In the genomic region with DNA sequence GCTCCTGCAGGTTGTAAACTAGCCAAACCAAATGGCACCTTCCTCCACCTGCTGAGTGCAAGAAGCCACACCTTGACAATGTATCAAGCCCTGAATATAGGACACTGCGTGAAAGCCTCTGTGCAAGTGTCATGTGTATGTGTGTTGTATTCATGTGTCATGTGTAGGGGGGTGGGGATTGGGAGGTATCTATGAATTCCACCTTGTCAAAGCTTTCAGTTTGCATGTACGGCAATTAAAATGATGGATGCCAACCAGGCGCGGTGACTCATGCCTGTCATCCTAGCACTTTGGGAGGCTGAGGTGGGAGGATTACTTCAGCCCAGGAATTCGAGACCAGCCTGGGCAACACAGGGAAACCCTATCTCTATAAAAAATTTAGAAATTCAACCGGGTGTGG, we compare ENCODE assay signal across 12 cellular contexts. TPM values are rescaled to one million over a fixed set of nuclear protein-coding genes. Genes with fewer than 3 reads are reported as not detected.
DNase-seq lines count a peak whose midpoint lies in the region; ATAC-seq, FAIRE-seq and TF ChIP-seq lines count a peak whose summit lies in the region.
"Had no signal": no experiment of that assay in that cellular context is flagged by ENCODE, and none has a peak within 500 bp of the region (broad histone marks: within the 10 kb centered on the region; RNA-seq: fewer than 3 reads in every experiment).

No MANE protein-coding gene starts in this region.

- H3K9ac ChIP-seq in K562 (ENCODE audit: insufficient read depth in 1 of 2, low read depth in 2 of 2, low read length in 2 of 2) (no peak overlapping the region), subcutaneous abdominal adipose tissue (ENCODE audit: low read length in 5 of 5) (peak overlapping the region in 1 of 5 donors; percentile 44)

- no peaks in the 10 kb centered on the region for H3K27me3 ChIP-seq in K562 (ENCODE audit: control insufficient read depth in 2 of 2, insufficient read depth in 2 of 2, low read length in 2 of 2)
- H3K27me3 ChIP-seq in left lung = no peaks in the 10 kb centered on the region
- H3K27me3 ChIP-seq in subcutaneous abdominal adipose tissue (ENCODE audit: control insufficient read depth in 5 of 5, insufficient read depth in 4 of 5, low read length in 5 of 5) = no peaks in the 10 kb centered on the region

- H3K9me1 ChIP-seq in K562 (ENCODE audit: control insufficient read depth, insufficient read depth, low read length) = no peaks in the 10 kb centered on the region

- 55% methylated on average over 6 of the region's 6 CpGs for WGBS in K562 (ENCODE audit: insufficient coverage, low coverage, missing lambda C conversion rate)

- H3K4me1 ChIP-seq in HEK293 (ENCODE audit: control insufficient read depth, insufficient read depth, low read length) (no peaks in the 10 kb centered on the region), K562 (replicated peaks in 1 of 2; ENCODE audit: control insufficient read depth in 2 of 2, insufficient read depth in 2 of 2, low read length in 2 of 2) (peaks cover 11 to 20% of the 10 kb centered on the region in 2 experiments; a peak in 3 of 5 replicates), left lung (peaks cover 3 to 44% of the 10 kb centered on the region in 2 donors), subcutaneous abdominal adipose tissue (ENCODE audit: control insufficient read depth in 5 of 5, insufficient read depth in 5 of 5, low read length in 5 of 5) (peaks cover 41 to 97% (median 74%) of the 10 kb centered on the region in 5 donors)

- no TSS peak for BruUV-seq in K562 (replicated peaks; lab: Mats Ljungman, UMichigan)

- H3K27ac ChIP-seq in HEK293 (ENCODE audit: extremely low read depth, low read depth, low read length) = no peak overlapping the region
- H3K27ac ChIP-seq in K562 (ENCODE audit: extremely low read depth, low read depth, low read length) = no peak overlapping the region
- H3K27ac ChIP-seq in left lung = peak overlapping the region; percentile 70 to 75
- peak overlapping the region; percentile 90 for H3K27ac ChIP-seq in subcutaneous abdominal adipose tissue (ENCODE audit: low read depth, low read length)
- H3K27ac ChIP-seq: SK-N-MC had no signal

- in situ Hi-C loops in K562 (cut with MboI) = no loop called here

- TF ChIP-seq EP300 in K562 (IDR thresholded peaks at IDR 0.05; ENCODE audit: low read length) = no peak

- POLR2A ChIA-PET in HEK293 (lab: Yijun Ruan, JAX) (no interaction called here), K562 (lab: Yijun Ruan, JAX) (no interaction called here)

- CTCF ChIA-PET in HEK293 (lab: Yijun Ruan, JAX) (interaction anchor here (4.1 kb wide), 1 partner anchor 73 kb away, joined by 15 read pairs; no protein-coding TSS in a partner anchor), K562 (lab: Yijun Ruan, JAX; ENCODE audit: low intra/inter-chr PET ratio) (no interaction called here)

- intact Hi-C loops in K562 (cut with micrococcal nuclease) (no loop called here), left lung (cut with DNase I) (no loop called here)

- TF ChIP-seq POLR2A in K562 (conservative IDR thresholded peaks at IDR 0.05) = no peak

- no peaks in the 10 kb centered on the region for H4K20me1 ChIP-seq in K562 (replicated peaks; ENCODE audit: control insufficient read depth, insufficient read depth, low read length)

- no peak for TF ChIP-seq CTCF in HEK293 (tag by site-specific recombination; IDR thresholded peaks at IDR 0.05)
- TF ChIP-seq CTCF in K562 (IDR thresholded peaks at IDR 0.05 in 2 of 3, conservative IDR thresholded peaks at IDR 0.05 in 1 of 3; ENCODE audit: insufficient read depth in 2 of 3, low read depth in 1 of 3, low read length in 3 of 3) = no peak
- TF ChIP-seq CTCF in left lung (IDR thresholded peaks at IDR 0.05) = no peak

- H3K9me3 ChIP-seq in HEK293 (ENCODE audit: control insufficient read depth, insufficient read depth, low read depth, low read length) = no peaks in the 10 kb centered on the region
- no peaks in the 10 kb centered on the region for H3K9me3 ChIP-seq in K562 (replicated peaks; ENCODE audit: control insufficient read depth, insufficient read depth, low read depth, low read length)
- no peaks in the 10 kb centered on the region for H3K9me3 ChIP-seq in left lung
- no peaks in the 10 kb centered on the region for H3K9me3 ChIP-seq in subcutaneous abdominal adipose tissue (ENCODE audit: control insufficient read depth in 5 of 5, low read length in 5 of 5)

- H3K4me2 ChIP-seq in K562 (ENCODE audit: insufficient read depth, low read length) = no peak overlapping the region

- DNase-seq in K562 (ENCODE audit: extremely low read depth in 1 of 4, low spot score in 3 of 4) (no peak), left lung (no peak), NCI-H1092 treated with DMSO at 0.1 percent for 48 hours (lab: John Stamatoyannopoulos, UW) (no peak), 8988T (no peak)
- DNase-seq: activated B cell treated with CpG ODN at 0.5 μM for 24 hours, NCI-H2029 treated with DMSO at 0.1 percent for 48 hours had no signal

- TF ChIP-seq RAD21 in K562 (CRISPR knock-in tag; conservative IDR thresholded peaks at IDR 0.05 in 1 of 2, IDR thresholded peaks at IDR 0.05 in 1 of 2) = no peak

- H3K4me3 ChIP-seq in HEK293 (ENCODE audit: low read depth, low read length) (no peak overlapping the region), K562 (no peak overlapping the region), left lung (no peak overlapping the region), subcutaneous abdominal adipose tissue (ENCODE audit: low read depth in 1 of 5, low read length in 5 of 5) (no peak overlapping the region)
- H3K4me3 ChIP-seq: SK-N-MC had no signal

- peak overlapping the region; percentile 73; the same call in 1 of the 2 replicates for H2AFZ ChIP-seq in K562 (ENCODE audit: low read depth, low read length)

- H3K36me3 ChIP-seq in HEK293 (ENCODE audit: control insufficient read depth in 2 of 2, insufficient read depth in 1 of 2, low read length in 2 of 2) = no peaks in the 10 kb centered on the region
- H3K36me3 ChIP-seq in K562 (ENCODE audit: control insufficient read depth, insufficient read depth, low read length) = no peaks in the 10 kb centered on the region
- no peaks in the 10 kb centered on the region for H3K36me3 ChIP-seq in left lung
- H3K36me3 ChIP-seq in subcutaneous abdominal adipose tissue (ENCODE audit: control insufficient read depth in 5 of 5, insufficient read depth in 5 of 5, low read length in 5 of 5) = peaks cover 0 to 57% (median 28%) of the 10 kb centered on the region in 5 donors

- H3K79me2 ChIP-seq in K562 (ENCODE audit: control insufficient read depth, insufficient read depth, low read length) = no peaks in the 10 kb centered on the region

- no peak for ATAC-seq in K562
- ATAC-seq in left lung = no peak
- no peak for ATAC-seq in HG03159 (IDR thresholded peaks at IDR 0.05; ENCODE audit: unreplicated experiment)
- ATAC-seq in GM19035 (IDR thresholded peaks at IDR 0.05; ENCODE audit: unreplicated experiment) = no peak

- no peak for FAIRE-seq in K562 (lab: Jason Lieb, UNC)

TF ChIP-seq in HEK293, 187 proteins besides CTCF, POLR2A, EP300 and RAD21:
- TF ChIP-seq ZNF302 (tag by site-specific recombination; IDR thresholded peaks at IDR 0.05; ENCODE audit: low read depth) = no peak
- TF ChIP-seq, protein P1, sequence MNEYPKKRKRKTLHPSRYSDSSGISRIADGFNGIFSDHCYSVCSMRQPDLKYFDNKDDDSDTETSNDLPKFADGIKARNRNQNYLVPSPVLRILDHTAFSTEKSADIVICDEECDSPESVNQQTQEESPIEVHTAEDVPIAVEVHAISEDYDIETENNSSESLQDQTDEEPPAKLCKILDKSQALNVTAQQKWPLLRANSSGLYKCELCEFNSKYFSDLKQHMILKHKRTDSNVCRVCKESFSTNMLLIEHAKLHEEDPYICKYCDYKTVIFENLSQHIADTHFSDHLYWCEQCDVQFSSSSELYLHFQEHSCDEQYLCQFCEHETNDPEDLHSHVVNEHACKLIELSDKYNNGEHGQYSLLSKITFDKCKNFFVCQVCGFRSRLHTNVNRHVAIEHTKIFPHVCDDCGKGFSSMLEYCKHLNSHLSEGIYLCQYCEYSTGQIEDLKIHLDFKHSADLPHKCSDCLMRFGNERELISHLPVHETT (tag by site-specific recombination; IDR thresholded peaks at IDR 0.05) = 0 out of 2 replicates have a peak, but pooled peaks have one; percentile 29

TF ChIP-seq in K562, 482 proteins besides CTCF, POLR2A, EP300 and RAD21 (continues in another document):
- TF ChIP-seq, protein P2, sequence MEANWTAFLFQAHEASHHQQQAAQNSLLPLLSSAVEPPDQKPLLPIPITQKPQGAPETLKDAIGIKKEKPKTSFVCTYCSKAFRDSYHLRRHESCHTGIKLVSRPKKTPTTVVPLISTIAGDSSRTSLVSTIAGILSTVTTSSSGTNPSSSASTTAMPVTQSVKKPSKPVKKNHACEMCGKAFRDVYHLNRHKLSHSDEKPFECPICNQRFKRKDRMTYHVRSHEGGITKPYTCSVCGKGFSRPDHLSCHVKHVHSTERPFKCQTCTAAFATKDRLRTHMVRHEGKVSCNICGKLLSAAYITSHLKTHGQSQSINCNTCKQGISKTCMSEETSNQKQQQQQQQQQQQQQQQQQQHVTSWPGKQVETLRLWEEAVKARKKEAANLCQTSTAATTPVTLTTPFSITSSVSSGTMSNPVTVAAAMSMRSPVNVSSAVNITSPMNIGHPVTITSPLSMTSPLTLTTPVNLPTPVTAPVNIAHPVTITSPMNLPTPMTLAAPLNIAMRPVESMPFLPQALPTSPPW (CRISPR knock-in tag; IDR thresholded peaks at IDR 0.05) = no peak
- TF ChIP-seq NCOR1 (IDR thresholded peaks at IDR 0.05) (0 out of 2 replicates have a peak, but pooled peaks have one; percentile 12), TCF3 (CRISPR knock-in tag; IDR thresholded peaks at IDR 0.05) (peak; percentile 52; the same call in 1 of the 2 replicates)

RNA-seq across cellular contexts. Expression of a gene that starts 19.8 kb away (rescaled TPM):
- total RNA-seq in K562 (2011; cell fraction: chromatin; rRNA removed; ENCODE audit: low replicate concordance) = not detected in 2 replicates
- not detected in 2 replicates for total RNA-seq in K562 (2011; cell fraction: nucleolus; rRNA removed)
- total RNA-seq in K562 (2011; cell fraction: nucleoplasm; rRNA removed) = not detected in 2 replicates
- total RNA-seq in K562 (2014; rRNA removed) = not detected in 2 replicates
- not detected in 2 replicates for total RNA-seq in K562 (2014; rRNA removed; fragmentation: Illumina TruSeq; extraction: Trizol)
- total RNA-seq in K562 (2015; rRNA removed; fragmentation: Illumina TruSeq; extraction: Trizol) = not detected in 2 replicates
- 0.13 TPM in 1 of 2 replicates, not detected in the other for total RNA-seq in K562 (2021)
- 0.03 TPM in 1 of 2 replicates, not detected in the other for polyA plus RNA-seq in K562 (2011; rRNA removed)
- not detected in 2 replicates for polyA plus RNA-seq in K562 (2011; cell fraction: cytosol; rRNA removed)
- polyA plus RNA-seq in K562 (2011; cell fraction: nucleus; rRNA removed) = not detected in 2 replicates
- polyA plus RNA-seq in K562 (2012) = not detected in 2 replicates
- polyA plus RNA-seq in K562 (2014; fragmentation: Illumina TruSeq; extraction: Trizol) = not detected in 2 replicates
- polyA plus RNA-seq in K562 (2014; fragmentation: Nextera tagmentation; extraction: Ambion mirVana) = not detected
- not detected in 2 replicates for polyA plus RNA-seq in K562 (2014; rRNA removed)
- polyA minus RNA-seq in K562 (2011; rRNA and poly(A)+ RNA removed) = 0.06 TPM in 1 of 2 replicates, not detected in the other
- polyA minus RNA-seq in K562 (2011; cell fraction: cytosol; rRNA and poly(A)+ RNA removed) = not detected in 2 replicates
- not detected in 2 replicates for polyA minus RNA-seq in K562 (2011; cell fraction: nucleus; rRNA and poly(A)+ RNA removed)
- total RNA-seq in left lung = 10 to 100 TPM; 40.8 to 56.1 TPM
- total RNA-seq: activated B cell treated with CpG ODN at 0.5 μM for 24 hours had no signal
- polyA plus RNA-seq: neural cell had no signal

Comparison
In these comparisons a context has a peak if more than half of its experiments do, and no peak if none do; other contexts are left out.
1. H3K27ac ChIP-seq: peak in left lung (2 of 2) and subcutaneous abdominal adipose tissue (single experiment); none in HEK293 (single experiment) and K562 (single experiment).
2. RNA of a gene that starts 19.8 kb away (total RNA-seq): 40.8 to 56.1 TPM in left lung; 0.13 TPM in K562; every median in the first group is over 10 times any median in the second.